Comparison of ENCODE assay signal across 1 cellular context in genomic region chr3:196141052-196141865, GRCh38.
TF ChIP-seq lines count a peak whose summit lies in the region.

No MANE protein-coding gene starts in this region.

TF ChIP-seq in GM23338, 12 proteins besides CTCF, POLR2A, EP300 and RAD21 (continued from another document):
- TF ChIP-seq ZNF462 (CRISPR knock-in tag; IDR thresholded peaks at IDR 0.05) = no peak
- no peak for TF ChIP-seq ZNF331 (CRISPR knock-in tag; IDR thresholded peaks at IDR 0.05; ENCODE audit: low read depth)
- no peak for TF ChIP-seq REST (IDR thresholded peaks at IDR 0.05; ENCODE audit: unreplicated experiment)
- TF ChIP-seq JUNB (IDR thresholded peaks at IDR 0.05; ENCODE audit: unreplicated experiment) = no peak
- TF ChIP-seq CREB1 (CRISPR knock-in tag; IDR thresholded peaks at IDR 0.05; ENCODE audit: low read depth) = no peak
- TF ChIP-seq EZH2phosphoT487 (IDR thresholded peaks at IDR 0.05; ENCODE audit: unreplicated experiment) = no peak
